In the genomic region with DNA sequence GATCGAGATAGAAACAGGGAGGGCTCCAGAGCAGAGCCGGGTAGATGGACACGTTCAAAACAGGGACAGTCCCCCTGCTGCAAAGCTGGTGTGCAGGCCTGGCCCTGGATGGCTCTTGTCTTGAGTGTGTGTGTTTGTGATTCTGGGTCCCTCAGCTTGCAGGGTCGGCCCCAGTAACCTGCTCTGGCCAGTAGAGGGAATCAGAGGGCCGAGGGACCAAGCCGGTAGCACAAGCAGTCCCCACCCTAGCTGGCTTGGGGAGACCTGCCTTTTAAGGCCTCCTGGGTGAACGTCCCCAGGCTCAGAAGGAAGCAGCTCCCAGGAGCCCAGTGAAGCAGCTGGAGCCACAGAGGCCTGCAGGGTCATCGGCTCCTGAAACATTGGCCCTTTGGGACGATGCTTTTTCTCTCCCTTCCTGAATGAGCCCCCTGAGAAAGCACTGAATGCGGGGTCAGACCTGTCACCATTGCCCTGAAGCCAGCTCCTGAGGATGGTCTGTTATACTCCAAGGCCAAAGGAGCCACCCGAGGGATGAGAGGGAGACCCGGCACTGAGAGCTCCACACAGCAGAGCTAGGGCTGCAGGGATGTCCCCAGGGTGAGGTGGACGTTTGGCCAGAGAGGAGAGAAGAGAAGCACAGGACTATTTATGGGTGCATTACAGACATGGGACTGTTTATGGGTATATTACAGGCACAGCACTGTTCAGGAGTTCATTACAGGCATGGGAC, we compare ENCODE assay signal across 9 cellular contexts. TPM values are rescaled to one million over a fixed set of nuclear protein-coding genes. Genes with fewer than 3 reads are reported as not detected.
A peak's percentile ranks its signal among the peaks of the same experiment; 100 is the strongest.
DNase-seq lines count a peak whose midpoint lies in the region; TF ChIP-seq lines count a peak whose summit lies in the region.
"Had no signal": no experiment of that assay in that cellular context is flagged by ENCODE, and none has a peak within 500 bp of the region (broad histone marks: within the 10 kb centered on the region; RNA-seq: fewer than 3 reads in every experiment).

No MANE protein-coding gene starts in this region.

- H3K27ac ChIP-seq in sigmoid colon: peak overlapping the region; percentile 12 to 96 (median 52)

- intact Hi-C loops in activated CD4-positive, alpha-beta T cell treated with anti-CD3 and anti-CD28 coated beads, Interleukin-2, amount 10 ng/mL, durations not matched to agents 24 days and 14 days (cut with micrococcal nuclease): loop anchor here (10.0 kb wide), 1 partner anchor 177 kb away; no protein-coding TSS in a partner anchor
- intact Hi-C loops in sigmoid colon (cut with DNase I): no loop called here

- no peaks in the 10 kb centered on the region for H3K9me3 ChIP-seq in sigmoid colon

- no peaks in the 10 kb centered on the region for H3K36me3 Mint-ChIP-seq in activated CD4-positive, alpha-beta T cell treated with anti-CD3 and anti-CD28 coated beads, Interleukin-2, amount 10 ng/mL, durations not matched to agents 24 days and 14 days (ENCODE audit: low read depth)

- no peak overlapping the region for H3K4me3 Mint-ChIP-seq in activated CD4-positive, alpha-beta T cell treated with anti-CD3 and anti-CD28 coated beads, Interleukin-2, amount 10 ng/mL, durations not matched to agents 24 days and 14 days

- peaks cover 0 to 33% (median 26%) of the 10 kb centered on the region in 4 donors for H3K4me1 ChIP-seq in sigmoid colon

- no peak for TF ChIP-seq POLR2A in sigmoid colon (IDR thresholded peaks at IDR 0.05)

- TF ChIP-seq EP300 in Ishikawa (IDR thresholded peaks at IDR 0.05; ENCODE audit: borderline replicate concordance): no peak
- TF ChIP-seq EP300 in sigmoid colon (IDR thresholded peaks at IDR 0.05): no peak

- H3K4me1 Mint-ChIP-seq in activated CD4-positive, alpha-beta T cell treated with anti-CD3 and anti-CD28 coated beads, Interleukin-2, amount 10 ng/mL, durations not matched to agents 24 days and 14 days: peaks cover 17% of the 10 kb centered on the region

- peaks cover 9% of the 10 kb centered on the region for H3K27me3 Mint-ChIP-seq in activated CD4-positive, alpha-beta T cell treated with anti-CD3 and anti-CD28 coated beads, Interleukin-2, amount 10 ng/mL, durations not matched to agents 24 days and 14 days

- DNase-seq in DMS 273 (lab: John Stamatoyannopoulos, UW; ENCODE audit: unreplicated experiment): peak; percentile 50
- DNase-seq in DMS 273 treated with DMSO at 0.1 percent for 48 hours (lab: John Stamatoyannopoulos, UW): no peak
- peak; percentile 70 for DNase-seq in activated CD4-positive, alpha-beta T cell treated with anti-CD3 and anti-CD28 coated beads, Interleukin-2, amount 10 ng/mL, durations not matched to agents 24 days and 14 days
- no peak for DNase-seq in fibroblast of pulmonary artery (ENCODE audit: low read depth)
- peak; percentile 84 for DNase-seq in sigmoid colon
- DNase-seq in mucosa of gallbladder (ENCODE audit: low spot score): no peak
- no peak for DNase-seq in NCI-H774 (lab: John Stamatoyannopoulos, UW)

- H3K9me3 Mint-ChIP-seq in activated CD4-positive, alpha-beta T cell treated with anti-CD3 and anti-CD28 coated beads, Interleukin-2, amount 10 ng/mL, durations not matched to agents 24 days and 14 days: no peaks in the 10 kb centered on the region

- H3K4me3 ChIP-seq in fibroblast of pulmonary artery (replicated peaks; ENCODE audit: low read depth, low read length) (no peak overlapping the region), sigmoid colon (no peak overlapping the region)

- TF ChIP-seq CTCF in fibroblast of pulmonary artery (IDR thresholded peaks at IDR 0.05; ENCODE audit: low read length, missing control alignments) (peak; percentile 60), sigmoid colon (IDR thresholded peaks at IDR 0.05) (peak in 3 of 4 experiments; percentile 49 to 56 (median 51))

- peak; percentile 78 for TF ChIP-seq RAD21 in Ishikawa (IDR thresholded peaks at IDR 0.05; ENCODE audit: low read depth)

- H3K27me3 ChIP-seq in sigmoid colon: no peaks in the 10 kb centered on the region

- no peak overlapping the region for H3K27ac Mint-ChIP-seq in activated CD4-positive, alpha-beta T cell treated with anti-CD3 and anti-CD28 coated beads, Interleukin-2, amount 10 ng/mL, durations not matched to agents 24 days and 14 days

- WGBS in sigmoid colon, 2 donors: 45 to 51% methylated on average over 13 of the region's 13 CpGs

- H3K36me3 ChIP-seq in sigmoid colon: no peaks in the 10 kb centered on the region

TF ChIP-seq in Ishikawa, 13 proteins besides CTCF, POLR2A, EP300 and RAD21:
- TF ChIP-seq TAF1 (IDR thresholded peaks at IDR 0.05; ENCODE audit: low read depth) (no peak), EGR1 (IDR thresholded peaks at IDR 0.05) (no peak), YY1 (IDR thresholded peaks at IDR 0.05; ENCODE audit: low read depth) (no peak), FOXM1 (IDR thresholded peaks at IDR 0.05; ENCODE audit: borderline replicate concordance, low read depth) (no peak), NFIC (IDR thresholded peaks at IDR 0.05) (no peak), ZBTB7A (IDR thresholded peaks at IDR 0.05; ENCODE audit: low read depth) (no peak), CEBPB (IDR thresholded peaks at IDR 0.05) (no peak), TCF12 (IDR thresholded peaks at IDR 0.05; ENCODE audit: low read depth) (no peak), TEAD4 (IDR thresholded peaks at IDR 0.05) (no peak), CREB1 (IDR thresholded peaks at IDR 0.05; ENCODE audit: low read depth) (no peak)
- TF ChIP-seq, protein P1, sequence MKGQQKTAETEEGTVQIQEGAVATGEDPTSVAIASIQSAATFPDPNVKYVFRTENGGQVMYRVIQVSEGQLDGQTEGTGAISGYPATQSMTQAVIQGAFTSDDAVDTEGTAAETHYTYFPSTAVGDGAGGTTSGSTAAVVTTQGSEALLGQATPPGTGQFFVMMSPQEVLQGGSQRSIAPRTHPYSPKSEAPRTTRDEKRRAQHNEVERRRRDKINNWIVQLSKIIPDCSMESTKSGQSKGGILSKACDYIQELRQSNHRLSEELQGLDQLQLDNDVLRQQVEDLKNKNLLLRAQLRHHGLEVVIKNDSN (IDR thresholded peaks at IDR 0.05): no peak
- TF ChIP-seq, protein P2, sequence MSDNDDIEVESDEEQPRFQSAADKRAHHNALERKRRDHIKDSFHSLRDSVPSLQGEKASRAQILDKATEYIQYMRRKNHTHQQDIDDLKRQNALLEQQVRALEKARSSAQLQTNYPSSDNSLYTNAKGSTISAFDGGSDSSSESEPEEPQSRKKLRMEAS (IDR thresholded peaks at IDR 0.05): no peak
- TF ChIP-seq, protein P3, sequence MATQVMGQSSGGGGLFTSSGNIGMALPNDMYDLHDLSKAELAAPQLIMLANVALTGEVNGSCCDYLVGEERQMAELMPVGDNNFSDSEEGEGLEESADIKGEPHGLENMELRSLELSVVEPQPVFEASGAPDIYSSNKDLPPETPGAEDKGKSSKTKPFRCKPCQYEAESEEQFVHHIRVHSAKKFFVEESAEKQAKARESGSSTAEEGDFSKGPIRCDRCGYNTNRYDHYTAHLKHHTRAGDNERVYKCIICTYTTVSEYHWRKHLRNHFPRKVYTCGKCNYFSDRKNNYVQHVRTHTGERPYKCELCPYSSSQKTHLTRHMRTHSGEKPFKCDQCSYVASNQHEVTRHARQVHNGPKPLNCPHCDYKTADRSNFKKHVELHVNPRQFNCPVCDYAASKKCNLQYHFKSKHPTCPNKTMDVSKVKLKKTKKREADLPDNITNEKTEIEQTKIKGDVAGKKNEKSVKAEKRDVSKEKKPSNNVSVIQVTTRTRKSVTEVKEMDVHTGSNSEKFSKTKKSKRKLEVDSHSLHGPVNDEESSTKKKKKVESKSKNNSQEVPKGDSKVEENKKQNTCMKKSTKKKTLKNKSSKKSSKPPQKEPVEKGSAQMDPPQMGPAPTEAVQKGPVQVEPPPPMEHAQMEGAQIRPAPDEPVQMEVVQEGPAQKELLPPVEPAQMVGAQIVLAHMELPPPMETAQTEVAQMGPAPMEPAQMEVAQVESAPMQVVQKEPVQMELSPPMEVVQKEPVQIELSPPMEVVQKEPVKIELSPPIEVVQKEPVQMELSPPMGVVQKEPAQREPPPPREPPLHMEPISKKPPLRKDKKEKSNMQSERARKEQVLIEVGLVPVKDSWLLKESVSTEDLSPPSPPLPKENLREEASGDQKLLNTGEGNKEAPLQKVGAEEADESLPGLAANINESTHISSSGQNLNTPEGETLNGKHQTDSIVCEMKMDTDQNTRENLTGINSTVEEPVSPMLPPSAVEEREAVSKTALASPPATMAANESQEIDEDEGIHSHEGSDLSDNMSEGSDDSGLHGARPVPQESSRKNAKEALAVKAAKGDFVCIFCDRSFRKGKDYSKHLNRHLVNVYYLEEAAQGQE (IDR thresholded peaks at IDR 0.05; ENCODE audit: low read depth): no peak

RNA-seq across cellular contexts. Expression of a gene that starts 15.4 kb away (rescaled TPM):
- not detected in 2 replicates for total RNA-seq in activated CD4-positive, alpha-beta T cell treated with anti-CD3 and anti-CD28 coated beads, Interleukin-2, amount 10 ng/mL, durations not matched to agents 24 days and 14 days
- total RNA-seq in sigmoid colon (10 to 100 TPM in 1 of 4 donors, 1 to 10 TPM in 3; 1.8 to 21.9 (median 4.6) TPM), mucosa of gallbladder (222 TPM)
- polyA plus RNA-seq in sigmoid colon: 10 to 100 TPM; 45.0 to 79.3 (median 56.2) TPM
- total RNA-seq: pulmonary artery endothelial cell had no signal

RNA-seq across cellular contexts. Expression of a gene that starts 57.7 kb away (rescaled TPM):
- total RNA-seq in activated CD4-positive, alpha-beta T cell treated with anti-CD3 and anti-CD28 coated beads, Interleukin-2, amount 10 ng/mL, durations not matched to agents 24 days and 14 days: 27.6 and 28.7 TPM in 2 replicates
- 100 to 1,000 TPM; 233 to 715 (median 381) TPM for total RNA-seq in sigmoid colon
- 10 to 100 TPM in 1 of 3 donors, 1 to 10 TPM in 2; 2.8 to 66.9 (median 9.0) TPM for polyA plus RNA-seq in sigmoid colon
- 258 TPM for total RNA-seq in mucosa of gallbladder

Comparison
In these comparisons a context has a peak if more than half of its experiments do, and no peak if none do; other contexts are left out.
1. DNase-seq: peak in DMS 273 (single experiment), activated CD4-positive, alpha-beta T cell treated with anti-CD3 and anti-CD28 coated beads, Interleukin-2, amount 10 ng/mL, durations not matched to agents 24 days and 14 days (single experiment) and sigmoid colon (single experiment); none in DMS 273 treated with DMSO at 0.1 percent for 48 hours (single experiment), fibroblast of pulmonary artery (single experiment), mucosa of gallbladder (single experiment) and NCI-H774 (single experiment).